ENCODE assay signal across 17 cellular contexts in genomic region chr17:76535788-76536510, GRCh38. TPM values are rescaled to one million over a fixed set of nuclear protein-coding genes. Genes with fewer than 3 reads are reported as not detected.
DNase-seq lines count a peak whose midpoint lies in the region; ATAC-seq, FAIRE-seq and TF ChIP-seq lines count a peak whose summit lies in the region.
"Had no signal": no experiment of that assay in that cellular context is flagged by ENCODE, and none has a peak within 500 bp of the region (broad histone marks: within the 10 kb centered on the region; RNA-seq: fewer than 3 reads in every experiment).

No MANE protein-coding gene starts in this region.

- H3K36me3 Mint-ChIP-seq in astrocyte (ENCODE audit: low read depth, unreplicated experiment) = peaks cover 3% of the 10 kb centered on the region

- peaks cover 75% of the 10 kb centered on the region for H3K4me1 ChIP-seq in BLaER1
- H3K4me1 ChIP-seq in astrocyte (ENCODE audit: insufficient read depth, low read length) = peaks cover 14% of the 10 kb centered on the region
- H3K4me1 ChIP-seq in right atrium auricular region = peaks cover 0 to 71% of the 10 kb centered on the region in 2 donors

- H3K27ac Mint-ChIP-seq in astrocyte (ENCODE audit: unreplicated experiment) = no peak overlapping the region
- H3K27ac Mint-ChIP-seq: IgD-negative memory B cell had no signal

- peak overlapping the region; percentile 98 for H3K4me2 ChIP-seq in BLaER1
- H3K4me2 ChIP-seq in astrocyte (ENCODE audit: low read length) = no peak overlapping the region

- TF ChIP-seq CTCF in astrocyte (IDR thresholded peaks at IDR 0.05; ENCODE audit: insufficient read depth, low read depth, low read length) (no peak), right atrium auricular region (IDR thresholded peaks at IDR 0.05) (no peak)

- ATAC-seq in HG02852 (IDR thresholded peaks at IDR 0.05; ENCODE audit: unreplicated experiment) = no peak
- no peak for ATAC-seq in GM19452 (IDR thresholded peaks at IDR 0.05; ENCODE audit: unreplicated experiment)
- ATAC-seq in GM19328 (IDR thresholded peaks at IDR 0.05; ENCODE audit: unreplicated experiment) = no peak
- ATAC-seq: body of pancreas had no signal

- H3K27ac ChIP-seq in BLaER1 (peak overlapping the region; percentile 69), astrocyte (ENCODE audit: low read depth, low read length) (no peak overlapping the region), right atrium auricular region (peak overlapping the region; percentile 85 to 89)

- H3K36me3 ChIP-seq in BLaER1 = no peaks in the 10 kb centered on the region
- no peaks in the 10 kb centered on the region for H3K36me3 ChIP-seq in astrocyte (ENCODE audit: insufficient read depth, low read length)
- H3K36me3 ChIP-seq in right atrium auricular region = peaks cover 7% of the 10 kb centered on the region

- H3K9me3 ChIP-seq in BLaER1 (no peaks in the 10 kb centered on the region), astrocyte (ENCODE audit: insufficient read depth, low read depth, low read length) (no peaks in the 10 kb centered on the region), right atrium auricular region (no peaks in the 10 kb centered on the region)
- H3K9me3 ChIP-seq: body of pancreas had no signal

- H3K9ac ChIP-seq in BLaER1 (peak overlapping the region; percentile 65; the same call in 1 of the 2 replicates), astrocyte (ENCODE audit: low read length) (no peak overlapping the region)

- no peaks in the 10 kb centered on the region for H3K9me3 Mint-ChIP-seq in astrocyte (ENCODE audit: unreplicated experiment)
- H3K9me3 Mint-ChIP-seq: H9, IgD-negative memory B cell had no signal

- peaks cover 19% of the 10 kb centered on the region for H3K4me1 Mint-ChIP-seq in astrocyte (ENCODE audit: low read depth, unreplicated experiment)

- H3K79me2 ChIP-seq in astrocyte (ENCODE audit: insufficient read depth, low read length) = no peaks in the 10 kb centered on the region

- H4K20me1 ChIP-seq in BLaER1 = no peaks in the 10 kb centered on the region
- H4K20me1 ChIP-seq in astrocyte (ENCODE audit: insufficient read depth, low read length) = peaks cover 6% of the 10 kb centered on the region

- H3K4me3 Mint-ChIP-seq in astrocyte (ENCODE audit: unreplicated experiment) = peak overlapping the region; percentile 77

- peaks cover 7% of the 10 kb centered on the region for H3K27me3 Mint-ChIP-seq in astrocyte (ENCODE audit: low read depth, unreplicated experiment)

- H3K27me3 ChIP-seq in BLaER1 = peaks cover 45% of the 10 kb centered on the region
- peaks cover 13% of the 10 kb centered on the region for H3K27me3 ChIP-seq in astrocyte (ENCODE audit: insufficient read depth, low read length)
- no peaks in the 10 kb centered on the region for H3K27me3 ChIP-seq in right atrium auricular region

- DNase-seq in astrocyte (ENCODE audit: low read depth) (no peak), right atrium auricular region (ENCODE audit: low spot score) (no peak), skeletal muscle cell (ENCODE audit: low read depth) (no peak)
- DNase-seq in activated CD8-positive, alpha-beta memory T cell treated with anti-CD3 and anti-CD28 coated beads, Interleukin-2, amount 50 U/mL, for 48 hours = no peak
- DNase-seq: body of pancreas; effector memory CD4-positive, alpha-beta T cell; foreskin melanocyte; H9; NCI-H1417; NCI-H446 treated with DMSO at 0.1 percent for 48 hours; stimulated activated CD4-positive, alpha-beta T cell treated with anti-CD3 and anti-CD28 coated beads, Interleukin-2, amount 100 ng/mL, for 24 hours had no signal

- no peak overlapping the region for H3K4me3 ChIP-seq in BLaER1
- no peak overlapping the region for H3K4me3 ChIP-seq in astrocyte (ENCODE audit: insufficient read depth, low read depth, low read length)
- H3K4me3 ChIP-seq in right atrium auricular region = peak overlapping the region; percentile 52 to 62
- peak overlapping the region; percentile 55 for H3K4me3 ChIP-seq in skeletal muscle cell (ENCODE audit: low read depth, low read length)
- H3K4me3 ChIP-seq: body of pancreas had no signal

- FAIRE-seq in astrocyte (lab: Jason Lieb, UNC) = no peak

- no peak overlapping the region for H2AFZ ChIP-seq in astrocyte (ENCODE audit: low read depth, low read length)

RNA-seq across cellular contexts. Expression of gene CYGB, which starts 1.6 kb away (rescaled TPM):
- total RNA-seq in astrocyte (20.5 and 29.2 TPM in 2 replicates), right atrium auricular region (10 to 100 TPM; 23.0 to 48.7 TPM)

RNA-seq across cellular contexts. Expression of gene PRCD, which starts 3.9 kb away (rescaled TPM):
- total RNA-seq in astrocyte = 1.5 and 2.2 TPM in 2 replicates
- 1 to 10 TPM; 2.1 to 3.5 TPM for total RNA-seq in right atrium auricular region
- total RNA-seq: myocyte had no signal

RNA-seq across cellular contexts. Expression of gene RHBDF2, which starts 34.7 kb away (rescaled TPM):
- total RNA-seq in astrocyte = 27.0 and 30.7 TPM in 2 replicates
- 10 to 100 TPM; 13.6 to 14.8 TPM for total RNA-seq in right atrium auricular region

RNA-seq across cellular contexts. Expression of gene ST6GALNAC2, which starts 49.7 kb away (rescaled TPM):
- total RNA-seq in astrocyte (0.79 TPM in 1 of 2 replicates, not detected in the other), right atrium auricular region (1 to 10 TPM; 4.5 to 6.4 TPM)

Comparison
In these comparisons a context has a peak if more than half of its experiments do, and no peak if none do; other contexts are left out.
1. H3K4me3 ChIP-seq: peak in right atrium auricular region (2 of 2) and skeletal muscle cell (single experiment); none in BLaER1 (single experiment) and astrocyte (single experiment).